ENCODE assay signal across 8 cellular contexts in the genomic region with DNA sequence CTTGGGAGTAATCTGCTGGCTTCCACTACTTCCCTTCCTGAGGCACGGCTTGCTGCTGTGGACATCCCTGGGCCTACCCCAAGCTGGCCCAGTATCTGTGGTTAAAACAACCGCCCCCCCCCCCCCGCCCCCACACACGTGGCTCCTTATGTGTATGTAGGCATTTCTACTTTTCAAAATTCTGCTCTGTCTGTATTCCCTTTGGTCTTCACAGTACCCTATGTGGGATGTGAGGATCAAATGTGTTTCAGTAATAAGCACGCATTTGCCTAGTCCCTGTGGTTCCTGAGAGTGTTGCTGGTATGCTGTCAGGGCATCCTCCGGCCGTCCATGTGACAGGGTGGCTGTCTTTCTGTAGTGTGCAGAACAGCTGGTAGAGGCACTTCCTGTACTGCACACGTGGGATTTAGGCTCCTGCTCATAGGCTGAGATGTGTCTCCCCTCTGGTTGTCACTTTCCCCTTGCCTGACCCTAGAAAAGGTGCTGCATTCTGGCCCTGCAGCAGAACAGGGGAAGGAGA. TPM values are rescaled to one million over a fixed set of nuclear protein-coding genes. Genes with fewer than 3 reads are reported as not detected.
DNase-seq lines count a peak whose midpoint lies in the region; ATAC-seq, FAIRE-seq and TF ChIP-seq lines count a peak whose summit lies in the region.

No MANE protein-coding gene starts in this region.

- no peak overlapping the region for H3K27ac ChIP-seq in BLaER1 treated with 17β-estradiol and CSF1 and Interleukin-3, amounts not matched to agents 10 nM and 100 nM
- no peak overlapping the region for H3K27ac ChIP-seq in kidney (ENCODE audit: low read depth in 2 of 2, low read length in 2 of 2)
- no peak overlapping the region for H3K27ac ChIP-seq in GM23248

- H3K36me3 ChIP-seq in BLaER1 treated with 17β-estradiol and CSF1 and Interleukin-3, amounts not matched to agents 10 nM and 100 nM = no peaks in the 10 kb centered on the region
- no peaks in the 10 kb centered on the region for H3K36me3 ChIP-seq in kidney (ENCODE audit: control insufficient read depth in 1 of 2, insufficient read depth in 2 of 2, low read length in 2 of 2)
- no peaks in the 10 kb centered on the region for H3K36me3 ChIP-seq in GM23248 (ENCODE audit: low read depth)

- no peaks in the 10 kb centered on the region for H3K9me3 ChIP-seq in BLaER1 treated with 17β-estradiol and CSF1 and Interleukin-3, amounts not matched to agents 10 nM and 100 nM (replicated peaks in 1 of 11)
- no peaks in the 10 kb centered on the region for H3K9me3 ChIP-seq in kidney (ENCODE audit: control insufficient read depth in 1 of 2, low read length in 2 of 2)
- no peaks in the 10 kb centered on the region for H3K9me3 ChIP-seq in GM23248 (ENCODE audit: low read depth)

- no peaks in the 10 kb centered on the region; a peak in 1 of 22 replicates for H4K20me1 ChIP-seq in BLaER1 treated with 17β-estradiol and CSF1 and Interleukin-3, amounts not matched to agents 10 nM and 100 nM
- no peaks in the 10 kb centered on the region for H4K20me1 ChIP-seq in GM23248 (ENCODE audit: insufficient read depth)

- no peaks in the 10 kb centered on the region for H3K9me2 ChIP-seq in GM23248 (ENCODE audit: insufficient read depth)

- in situ Hi-C loops in GM23248 (cut with MboI) = no loop called here

- intact Hi-C loops in activated T-helper 2 cell treated with anti-CD3 and anti-CD28 coated beads, Interferon-gamma antibody, Interleukin-2, Interleukin-4, amounts not matched to agents 10 μg/mL and 5 μg/mL and 100 μg/mL, durations not matched to agents 14 hours and 24 hours and 36 hours (cut with micrococcal nuclease) = loop anchor here (1.0 kb wide), 1 partner anchor 25 kb away; no protein-coding TSS in a partner anchor
- intact Hi-C loops in kidney (cut with DNase I) = no loop called here

- H3K4me1 Mint-ChIP-seq in activated T-helper 2 cell treated with anti-CD3 and anti-CD28 coated beads, Interferon-gamma antibody, Interleukin-2, Interleukin-4, amounts not matched to agents 10 μg/mL and 5 μg/mL and 100 μg/mL, durations not matched to agents 14 hours and 24 hours and 36 hours (ENCODE audit: low read depth) = peaks cover 31% of the 10 kb centered on the region
- H3K4me1 Mint-ChIP-seq in neural crest cell = peaks cover 24% of the 10 kb centered on the region

- peaks cover 31 to 48% (median 40%) of the 10 kb centered on the region in 10 experiments for H3K4me1 ChIP-seq in BLaER1 treated with 17β-estradiol and CSF1 and Interleukin-3, amounts not matched to agents 10 nM and 100 nM
- peaks cover 0 to 6% of the 10 kb centered on the region in 2 donors for H3K4me1 ChIP-seq in kidney (ENCODE audit: control insufficient read depth in 1 of 2, insufficient read depth in 1 of 2, low read depth in 1 of 2, low read length in 2 of 2)
- no peaks in the 10 kb centered on the region; the same call in 1 of the 2 replicates for H3K4me1 ChIP-seq in GM23248 (ENCODE audit: insufficient read depth)

- DNase-seq in RKO (ENCODE audit: low spot score) = peak; percentile 43
- DNase-seq in activated T-helper 2 cell treated with anti-CD3 and anti-CD28 coated beads, Interferon-gamma antibody, Interleukin-2, Interleukin-4, amounts not matched to agents 10 μg/mL and 5 μg/mL and 100 μg/mL, durations not matched to agents 14 hours and 24 hours and 36 hours (ENCODE audit: low spot score) = peak; percentile 59
- DNase-seq in neural crest cell (ENCODE audit: low read depth, low spot score) = no peak
- no peak for DNase-seq in kidney
- no peak for DNase-seq in GM23248

- peaks cover 10% of the 10 kb centered on the region for H3K36me3 Mint-ChIP-seq in activated T-helper 2 cell treated with anti-CD3 and anti-CD28 coated beads, Interferon-gamma antibody, Interleukin-2, Interleukin-4, amounts not matched to agents 10 μg/mL and 5 μg/mL and 100 μg/mL, durations not matched to agents 14 hours and 24 hours and 36 hours (ENCODE audit: low read depth)
- peaks cover 8% of the 10 kb centered on the region for H3K36me3 Mint-ChIP-seq in neural crest cell (ENCODE audit: low read depth)

- H3K27me3 ChIP-seq in BLaER1 treated with 17β-estradiol and CSF1 and Interleukin-3, amounts not matched to agents 10 nM and 100 nM = peaks cover 0 to 24% (median 15%) of the 10 kb centered on the region in 11 experiments; a peak in 18 of 22 replicates
- H3K27me3 ChIP-seq in GM23248 (replicated peaks; ENCODE audit: insufficient read depth) = no peaks in the 10 kb centered on the region

- no peak overlapping the region for H2AFZ ChIP-seq in GM23248

- H3K4me3 ChIP-seq in BLaER1 treated with 17β-estradiol and CSF1 and Interleukin-3, amounts not matched to agents 10 nM and 100 nM = 0 out of 20 replicates have a peak overlapping the region, but pooled peaks of 2 of the 10 experiments have one; percentile 3 to 5
- H3K4me3 ChIP-seq in kidney (ENCODE audit: low read length in 2 of 2) = no peak overlapping the region
- H3K4me3 ChIP-seq in GM23248 = no peak overlapping the region

- H3K9ac ChIP-seq in BLaER1 treated with 17β-estradiol and CSF1 and Interleukin-3, amounts not matched to agents 10 nM and 100 nM = 0 out of 22 replicates have a peak overlapping the region, but pooled peaks of 1 of the 11 experiments have one; percentile 85
- H3K9ac ChIP-seq in kidney (ENCODE audit: low read length in 2 of 2) (no peak overlapping the region), GM23248 (no peak overlapping the region)

- peak overlapping the region; percentile 85 for H3K4me3 Mint-ChIP-seq in activated T-helper 2 cell treated with anti-CD3 and anti-CD28 coated beads, Interferon-gamma antibody, Interleukin-2, Interleukin-4, amounts not matched to agents 10 μg/mL and 5 μg/mL and 100 μg/mL, durations not matched to agents 14 hours and 24 hours and 36 hours (ENCODE audit: low read depth)
- peak overlapping the region; percentile 88 for H3K4me3 Mint-ChIP-seq in neural crest cell

- ATAC-seq in GM19023 (IDR thresholded peaks at IDR 0.05; ENCODE audit: unreplicated experiment) (peak; percentile 66), HG03135 (IDR thresholded peaks at IDR 0.05; ENCODE audit: unreplicated experiment) (peak; percentile 81)

- no peaks in the 10 kb centered on the region for H3F3A ChIP-seq in GM23248 (ENCODE audit: insufficient read depth)

- 64 to 79% methylated on average over 7 to 8 of the region's 8 CpGs for WGBS in GM23248 (ENCODE audit: low coverage in 1 of 2, low lambda C conversion rate in 2 of 2, missing lambda C conversion rate in 2 of 2), 2 experiments

- H3K4me2 ChIP-seq in BLaER1 treated with 17β-estradiol and CSF1 and Interleukin-3, amounts not matched to agents 10 nM and 100 nM = peak overlapping the region; percentile 89 to 99 (median 95)
- no peak overlapping the region for H3K4me2 ChIP-seq in GM23248 (ENCODE audit: unreplicated experiment)

- H3K79me2 ChIP-seq in GM23248 (ENCODE audit: insufficient read depth) = no peaks in the 10 kb centered on the region

- no peak for TF ChIP-seq CTCF in neural crest cell (conservative IDR thresholded peaks at IDR 0.05)
- TF ChIP-seq CTCF in kidney (IDR thresholded peaks at IDR 0.05; ENCODE audit: borderline replicate concordance, extremely low read depth, insufficient read depth) = no peak

- peak overlapping the region; percentile 92 for H3K27ac Mint-ChIP-seq in activated T-helper 2 cell treated with anti-CD3 and anti-CD28 coated beads, Interferon-gamma antibody, Interleukin-2, Interleukin-4, amounts not matched to agents 10 μg/mL and 5 μg/mL and 100 μg/mL, durations not matched to agents 14 hours and 24 hours and 36 hours
- H3K27ac Mint-ChIP-seq in neural crest cell (ENCODE audit: unreplicated experiment) = no peak overlapping the region

- H3K9me3 Mint-ChIP-seq in activated T-helper 2 cell treated with anti-CD3 and anti-CD28 coated beads, Interferon-gamma antibody, Interleukin-2, Interleukin-4, amounts not matched to agents 10 μg/mL and 5 μg/mL and 100 μg/mL, durations not matched to agents 14 hours and 24 hours and 36 hours = no peaks in the 10 kb centered on the region
- H3K9me3 Mint-ChIP-seq in neural crest cell = no peaks in the 10 kb centered on the region

- FAIRE-seq in kidney (lab: Jason Lieb, UNC) = no peak

- H3K27me3 Mint-ChIP-seq in activated T-helper 2 cell treated with anti-CD3 and anti-CD28 coated beads, Interferon-gamma antibody, Interleukin-2, Interleukin-4, amounts not matched to agents 10 μg/mL and 5 μg/mL and 100 μg/mL, durations not matched to agents 14 hours and 24 hours and 36 hours (ENCODE audit: low read depth) = no peaks in the 10 kb centered on the region
- H3K27me3 Mint-ChIP-seq in neural crest cell (ENCODE audit: low read depth) = peaks cover 11% of the 10 kb centered on the region

RNA-seq across cellular contexts. Expression of a gene that starts 2.2 kb away (rescaled TPM):
- 8.1 and 9.5 TPM in 2 replicates for total RNA-seq in activated T-helper 2 cell treated with anti-CD3 and anti-CD28 coated beads, Interferon-gamma antibody, Interleukin-2, Interleukin-4, amounts not matched to agents 10 μg/mL and 5 μg/mL and 100 μg/mL, durations not matched to agents 14 hours and 24 hours and 36 hours
- total RNA-seq in neural crest cell (8.4 and 10.3 TPM in 2 replicates), kidney (2.8 TPM)
- polyA plus RNA-seq in kidney (ENCODE audit: insufficient read depth, low read depth, low replicate concordance) (10.0 TPM), GM23248 (2016; fragmentation: Nextera tagmentation; extraction: Ambion mirVana) (3.3 and 4.5 TPM in 2 replicates)
- 0.63 and 5.1 TPM in 2 replicates for total RNA-seq in GM23248 (2014; rRNA removed; shearing (Covaris generic))

RNA-seq across cellular contexts. Expression of a gene that starts 24.3 kb away (rescaled TPM):
- total RNA-seq in activated T-helper 2 cell treated with anti-CD3 and anti-CD28 coated beads, Interferon-gamma antibody, Interleukin-2, Interleukin-4, amounts not matched to agents 10 μg/mL and 5 μg/mL and 100 μg/mL, durations not matched to agents 14 hours and 24 hours and 36 hours = 102 and 106 TPM in 2 replicates
- 107 and 109 TPM in 2 replicates for total RNA-seq in neural crest cell
- 48.1 TPM for total RNA-seq in kidney
- 46.9 TPM for polyA plus RNA-seq in kidney (ENCODE audit: insufficient read depth, low read depth, low replicate concordance)
- 93.3 and 94.3 TPM in 2 replicates for total RNA-seq in GM23248 (2014; rRNA removed; shearing (Covaris generic))
- polyA plus RNA-seq in GM23248 (2016; fragmentation: Nextera tagmentation; extraction: Ambion mirVana) = 89.7 and 90.2 TPM in 2 replicates

Comparison
In these comparisons a context has a peak if more than half of its experiments do, and no peak if none do; other contexts are left out.
1. DNase-seq: peak in RKO (single experiment) and activated T-helper 2 cell treated with anti-CD3 and anti-CD28 coated beads, Interferon-gamma antibody, Interleukin-2, Interleukin-4, amounts not matched to agents 10 μg/mL and 5 μg/mL and 100 μg/mL, durations not matched to agents 14 hours and 24 hours and 36 hours (single experiment); none in neural crest cell (single experiment), kidney (single experiment) and GM23248 (single experiment).